Comparison of ENCODE assay signal across 2 cellular contexts in genomic region chr1:77039739-77040138, GRCh38.
TF ChIP-seq lines count a peak whose summit lies in the region.

No MANE protein-coding gene starts in this region.

TF ChIP-seq in A549, 52 proteins besides CTCF, POLR2A, EP300 and RAD21:
- TF ChIP-seq HEYL (CRISPR knock-in tag; IDR thresholded peaks at IDR 0.05) (no peak), CHD2 (IDR thresholded peaks at IDR 0.05; ENCODE audit: low read length, partially characterized antibody) (no peak), ATOH8 (CRISPR knock-in tag; IDR thresholded peaks at IDR 0.05; ENCODE audit: low read depth) (no peak), CEBPB (IDR thresholded peaks at IDR 0.05) (peak; percentile 61 to 91; a peak in 3 of 4 replicates), NFE2L2 (conservative IDR thresholded peaks at IDR 0.05; ENCODE audit: low read length) (no peak), JUN (IDR thresholded peaks at IDR 0.05) (peak in 1 of 2 experiments; percentile 61; a peak in 2 of 5 replicates), FOSL2 (IDR thresholded peaks at IDR 0.05) (peak; percentile 84), FOSL2 (CRISPR knock-in tag; IDR thresholded peaks at IDR 0.05) (peak; percentile 93), RFX5 (IDR thresholded peaks at IDR 0.05) (no peak), ESRRA (IDR thresholded peaks at IDR 0.05; ENCODE audit: borderline replicate concordance, low read length) (no peak), MAX (IDR thresholded peaks at IDR 0.05) (peak; percentile 64), NPAS2 (CRISPR knock-in tag; IDR thresholded peaks at IDR 0.05; ENCODE audit: borderline replicate concordance) (no peak), PHF8 (IDR thresholded peaks at IDR 0.05; ENCODE audit: borderline replicate concordance, low read depth) (no peak), ZNF302 (CRISPR knock-in tag; IDR thresholded peaks at IDR 0.05) (no peak), CBX8 (IDR thresholded peaks at IDR 0.05) (no peak), GATA3 (IDR thresholded peaks at IDR 0.05; ENCODE audit: borderline replicate concordance) (peak; percentile 61), HMGXB4 (CRISPR knock-in tag; IDR thresholded peaks at IDR 0.05; ENCODE audit: borderline replicate concordance) (no peak), TFCP2L1 (CRISPR knock-in tag; IDR thresholded peaks at IDR 0.05) (no peak), ZFP36 (IDR thresholded peaks at IDR 0.05; ENCODE audit: borderline replicate concordance, partially characterized antibody) (no peak), BHLHE40 (IDR thresholded peaks at IDR 0.05; ENCODE audit: low read depth, low read length) (no peak), CBX2 (IDR thresholded peaks at IDR 0.05; ENCODE audit: borderline replicate concordance, low read depth) (no peak), ZC3H11A (IDR thresholded peaks at IDR 0.05) (no peak), JUNB (IDR thresholded peaks at IDR 0.05) (peak; percentile 82), EHMT2 (IDR thresholded peaks at IDR 0.05; ENCODE audit: low read depth) (no peak)
- TF ChIP-seq, protein P1, sequence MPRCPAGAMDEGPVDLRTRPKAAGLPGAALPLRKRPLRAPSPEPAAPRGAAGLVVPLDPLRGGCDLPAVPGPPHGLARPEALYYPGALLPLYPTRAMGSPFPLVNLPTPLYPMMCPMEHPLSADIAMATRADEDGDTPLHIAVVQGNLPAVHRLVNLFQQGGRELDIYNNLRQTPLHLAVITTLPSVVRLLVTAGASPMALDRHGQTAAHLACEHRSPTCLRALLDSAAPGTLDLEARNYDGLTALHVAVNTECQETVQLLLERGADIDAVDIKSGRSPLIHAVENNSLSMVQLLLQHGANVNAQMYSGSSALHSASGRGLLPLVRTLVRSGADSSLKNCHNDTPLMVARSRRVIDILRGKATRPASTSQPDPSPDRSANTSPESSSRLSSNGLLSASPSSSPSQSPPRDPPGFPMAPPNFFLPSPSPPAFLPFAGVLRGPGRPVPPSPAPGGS (IDR thresholded peaks at IDR 0.05) = 0 out of 3 replicates have a peak, but pooled peaks have one; percentile 20

TF ChIP-seq in IMR-90, 13 proteins besides CTCF, POLR2A, EP300 and RAD21:
- TF ChIP-seq BHLHE40 (IDR thresholded peaks at IDR 0.05; ENCODE audit: low read depth, low read length) (peak; percentile 45), RFX5 (IDR thresholded peaks at IDR 0.05; ENCODE audit: low read depth, low read length) (no peak), CEBPB (IDR thresholded peaks at IDR 0.05; ENCODE audit: low read depth, low read length) (peak; percentile 94), MAFK (IDR thresholded peaks at IDR 0.05; ENCODE audit: low read depth, low read length) (no peak), RCOR1 (IDR thresholded peaks at IDR 0.05; ENCODE audit: insufficient replicate concordance, low read length) (peak; percentile 88), NFE2L2 (IDR thresholded peaks at IDR 0.05; ENCODE audit: low read depth, low read length) (no peak), CHD1 (IDR thresholded peaks at IDR 0.05; ENCODE audit: low read depth, low read length) (no peak), MXI1 (IDR thresholded peaks at IDR 0.05; ENCODE audit: borderline replicate concordance, low read depth, low read length) (no peak), MAZ (IDR thresholded peaks at IDR 0.05; ENCODE audit: borderline replicate concordance, low read depth, low read length) (no peak), SMC3 (IDR thresholded peaks at IDR 0.05; ENCODE audit: low read depth, low read length) (no peak), FOS (IDR thresholded peaks at IDR 0.05; ENCODE audit: low read depth, low read length) (peak; percentile 92)
- TF ChIP-seq, protein P2, sequence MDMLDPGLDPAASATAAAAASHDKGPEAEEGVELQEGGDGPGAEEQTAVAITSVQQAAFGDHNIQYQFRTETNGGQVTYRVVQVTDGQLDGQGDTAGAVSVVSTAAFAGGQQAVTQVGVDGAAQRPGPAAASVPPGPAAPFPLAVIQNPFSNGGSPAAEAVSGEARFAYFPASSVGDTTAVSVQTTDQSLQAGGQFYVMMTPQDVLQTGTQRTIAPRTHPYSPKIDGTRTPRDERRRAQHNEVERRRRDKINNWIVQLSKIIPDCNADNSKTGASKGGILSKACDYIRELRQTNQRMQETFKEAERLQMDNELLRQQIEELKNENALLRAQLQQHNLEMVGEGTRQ (IDR thresholded peaks at IDR 0.05; ENCODE audit: low read depth, low read length) = no peak
- TF ChIP-seq, protein P3, sequence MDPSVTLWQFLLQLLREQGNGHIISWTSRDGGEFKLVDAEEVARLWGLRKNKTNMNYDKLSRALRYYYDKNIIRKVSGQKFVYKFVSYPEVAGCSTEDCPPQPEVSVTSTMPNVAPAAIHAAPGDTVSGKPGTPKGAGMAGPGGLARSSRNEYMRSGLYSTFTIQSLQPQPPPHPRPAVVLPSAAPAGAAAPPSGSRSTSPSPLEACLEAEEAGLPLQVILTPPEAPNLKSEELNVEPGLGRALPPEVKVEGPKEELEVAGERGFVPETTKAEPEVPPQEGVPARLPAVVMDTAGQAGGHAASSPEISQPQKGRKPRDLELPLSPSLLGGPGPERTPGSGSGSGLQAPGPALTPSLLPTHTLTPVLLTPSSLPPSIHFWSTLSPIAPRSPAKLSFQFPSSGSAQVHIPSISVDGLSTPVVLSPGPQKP (IDR thresholded peaks at IDR 0.05; ENCODE audit: borderline replicate concordance, low read depth, low read length) = no peak
